17 cellular contexts compared by ENCODE assay signal in genomic region chr1:53175302-53175913, GRCh38. TPM values are rescaled to one million over a fixed set of nuclear protein-coding genes. Genes with fewer than 3 reads are reported as not detected.
DNase-seq lines count a peak whose midpoint lies in the region; ATAC-seq and TF ChIP-seq lines count a peak whose summit lies in the region.
"Had no signal": no experiment of that assay in that cellular context is flagged by ENCODE, and none has a peak within 500 bp of the region (broad histone marks: within the 10 kb centered on the region; RNA-seq: fewer than 3 reads in every experiment).

No MANE protein-coding gene starts in this region.

- no peaks in the 10 kb centered on the region for H4K20me1 ChIP-seq in fibroblast of lung (ENCODE audit: control insufficient read depth, extremely low read depth, insufficient read depth, low read length)

- ATAC-seq in stimulated activated naive B cell treated with anti-CD40 and anti-IgM and Interleukin-4, amounts not matched to agents 10 μg/mL and 1 μg/mL and 100 μg/mL, for 72 hours (replicated peaks) = no peak
- no peak for ATAC-seq in left cardiac atrium
- ATAC-seq: stimulated activated naive CD8-positive, alpha-beta T cell treated with anti-CD3 and anti-CD28 coated beads, Interleukin-15, Interleukin-2, amounts not matched to agents 100 U/mL and 50 U/mL, for 24 hours had no signal

- no peak overlapping the region for H3K4me3 ChIP-seq in MG63
- no peak overlapping the region for H3K4me3 ChIP-seq in fibroblast of lung (replicated peaks in 1 of 4; ENCODE audit: control extremely low read depth in 1 of 4, insufficient read depth in 1 of 4, low read depth in 3 of 4, low read length in 4 of 4)
- H3K4me3 ChIP-seq: ovary, sigmoid colon had no signal

- no peaks in the 10 kb centered on the region for H3K27me3 ChIP-seq in MG63
- no peaks in the 10 kb centered on the region for H3K27me3 ChIP-seq in fibroblast of lung (ENCODE audit: control insufficient read depth, insufficient read depth, low read length)
- H3K27me3 ChIP-seq: ovary, sigmoid colon had no signal

- peaks cover 24% of the 10 kb centered on the region for H3K4me1 ChIP-seq in fibroblast of lung (ENCODE audit: control insufficient read depth, extremely low read depth, insufficient read depth, low read length)

- no peak overlapping the region for H3K9ac ChIP-seq in fibroblast of lung (ENCODE audit: insufficient read depth, low read length)

- no peaks in the 10 kb centered on the region for H3K9me3 Mint-ChIP-seq in stimulated activated naive B cell treated with anti-CD40 and anti-IgM and Interleukin-4, amounts not matched to agents 10 μg/mL and 1 μg/mL and 100 μg/mL, for 72 hours
- H3K9me3 Mint-ChIP-seq: T-helper 1 cell treated with Interleukin-12 subunit alpha and Interleukin-12 subunit beta and Interleukin-4 antibody, amounts not matched to agents 30 μg/mL and 1 μg/mL, for 36 hours had no signal

- H3K27ac ChIP-seq in fibroblast of lung (ENCODE audit: insufficient read depth, low read length) = no peak overlapping the region
- H3K27ac ChIP-seq: ovary had no signal

- H3K36me3 Mint-ChIP-seq in stimulated activated naive B cell treated with anti-CD40 and anti-IgM and Interleukin-4, amounts not matched to agents 10 μg/mL and 1 μg/mL and 100 μg/mL, for 72 hours = no peaks in the 10 kb centered on the region

- TF ChIP-seq CTCF in fibroblast of lung (conservative IDR thresholded peaks at IDR 0.05 in 1 of 2, IDR thresholded peaks at IDR 0.05 in 1 of 2; ENCODE audit: low read depth in 1 of 2, low read length in 2 of 2) = no peak

- no peak overlapping the region for H3K4me3 Mint-ChIP-seq in stimulated activated naive B cell treated with anti-CD40 and anti-IgM and Interleukin-4, amounts not matched to agents 10 μg/mL and 1 μg/mL and 100 μg/mL, for 72 hours
- H3K4me3 Mint-ChIP-seq: T-helper 1 cell treated with Interleukin-12 subunit alpha and Interleukin-12 subunit beta and Interleukin-4 antibody, amounts not matched to agents 30 μg/mL and 1 μg/mL, for 36 hours had no signal

- peak overlapping the region; percentile 57 for H3K27ac Mint-ChIP-seq in stimulated activated naive B cell treated with anti-CD40 and anti-IgM and Interleukin-4, amounts not matched to agents 10 μg/mL and 1 μg/mL and 100 μg/mL, for 72 hours
- H3K27ac Mint-ChIP-seq: T-helper 1 cell treated with Interleukin-12 subunit alpha and Interleukin-12 subunit beta and Interleukin-4 antibody, amounts not matched to agents 30 μg/mL and 1 μg/mL, for 36 hours had no signal

- intact Hi-C loops in left cardiac atrium (cut with DNase I) = no loop called here

- H2AFZ ChIP-seq in fibroblast of lung (ENCODE audit: low read length) = no peak overlapping the region

- peaks cover 25 to 54% of the 10 kb centered on the region in 2 donors for H3K27me3 Mint-ChIP-seq in stimulated activated naive B cell treated with anti-CD40 and anti-IgM and Interleukin-4, amounts not matched to agents 10 μg/mL and 1 μg/mL and 100 μg/mL, for 72 hours

- H3K79me2 ChIP-seq in fibroblast of lung (ENCODE audit: control insufficient read depth, insufficient read depth, low read length) = no peaks in the 10 kb centered on the region

- DNase-seq in DMS53 (lab: John Stamatoyannopoulos, UW) (peak; percentile 69), MG63 (peak; percentile 43), fibroblast of lung (ENCODE audit: low read depth in 2 of 2) (peak; percentile 36 to 80), left cardiac atrium (no peak), NCI-H774 (lab: John Stamatoyannopoulos, UW) (no peak), SIG-M5 (lab: John Stamatoyannopoulos, UW) (no peak)
- no peak for DNase-seq in stimulated activated naive B cell treated with anti-CD40 and anti-IgM and Interleukin-4, amounts not matched to agents 10 μg/mL and 1 μg/mL and 100 μg/mL, for 72 hours
- DNase-seq: erythroblast; GOT3; ovary; Right ventricle myocardium superior; sigmoid colon; stimulated activated naive CD8-positive, alpha-beta T cell treated with anti-CD3 and anti-CD28 coated beads, Interleukin-15, Interleukin-2, amounts not matched to agents 100 U/mL and 50 U/mL, for 24 hours had no signal

- H3K9me3 ChIP-seq in MG63 (no peaks in the 10 kb centered on the region), fibroblast of lung (ENCODE audit: control insufficient read depth, insufficient read depth, low read depth, low read length) (no peaks in the 10 kb centered on the region)
- H3K9me3 ChIP-seq: ovary, sigmoid colon had no signal

- peaks cover 8 to 14% of the 10 kb centered on the region in 2 donors for H3K4me1 Mint-ChIP-seq in stimulated activated naive B cell treated with anti-CD40 and anti-IgM and Interleukin-4, amounts not matched to agents 10 μg/mL and 1 μg/mL and 100 μg/mL, for 72 hours

- no peak overlapping the region for H3K4me2 ChIP-seq in fibroblast of lung (ENCODE audit: extremely low read depth, insufficient read depth, low read length)

- H3K36me3 ChIP-seq in MG63 (no peaks in the 10 kb centered on the region), fibroblast of lung (ENCODE audit: control insufficient read depth, insufficient read depth, low read length) (no peaks in the 10 kb centered on the region)
- H3K36me3 ChIP-seq: ovary, sigmoid colon had no signal

RNA-seq across cellular contexts. Expression of gene CPT2, which starts 21.2 kb away (rescaled TPM):
- 7.5 and 14.4 TPM in 2 replicates for total RNA-seq in MG63 (2014; rRNA removed; shearing (Covaris generic); ENCODE audit: low replicate concordance)
- total RNA-seq in fibroblast of lung = 13.4 and 18.3 TPM in 2 replicates
- 17.2 and 17.3 TPM in 2 replicates for polyA plus RNA-seq in fibroblast of lung
- 11.4 TPM in 2 replicates for polyA plus RNA-seq in fibroblast of lung (2012)
- polyA minus RNA-seq in fibroblast of lung (ENCODE audit: low replicate concordance) = 12.4 and 14.3 TPM in 2 replicates
- total RNA-seq in left cardiac atrium = 10 to 100 TPM; 15.2 to 16.7 TPM

RNA-seq across cellular contexts. Expression of gene SLC1A7, which starts 33.0 kb away (rescaled TPM):
- total RNA-seq in MG63 (2014; rRNA removed; shearing (Covaris generic); ENCODE audit: low replicate concordance) = not detected in 2 replicates
- 0.26 and 0.33 TPM in 2 replicates for total RNA-seq in fibroblast of lung
- polyA plus RNA-seq in fibroblast of lung = 0.09 and 0.15 TPM in 2 replicates
- polyA plus RNA-seq in fibroblast of lung (2012) = 0.58 and 1.0 TPM in 2 replicates
- polyA minus RNA-seq in fibroblast of lung (ENCODE audit: low replicate concordance) = 1.9 TPM in 1 of 2 replicates, not detected in the other
- total RNA-seq in left cardiac atrium = under 1 TPM; 0.31 to 0.85 TPM
- total RNA-seq: lower leg skin, NCI-H460, ureter had no signal

RNA-seq across cellular contexts. Expression of gene CZIB, which starts 45.0 kb away (rescaled TPM):
- total RNA-seq in MG63 (2014; rRNA removed; shearing (Covaris generic); ENCODE audit: low replicate concordance) = 59.2 and 90.4 TPM in 2 replicates
- 56.5 and 60.6 TPM in 2 replicates for total RNA-seq in fibroblast of lung
- 73.1 and 99.4 TPM in 2 replicates for polyA plus RNA-seq in fibroblast of lung
- 65.2 and 79.0 TPM in 2 replicates for polyA plus RNA-seq in fibroblast of lung (2012)
- polyA minus RNA-seq in fibroblast of lung (ENCODE audit: low replicate concordance) = 19.0 and 20.2 TPM in 2 replicates
- 10 to 100 TPM; 42.4 to 53.7 TPM for total RNA-seq in left cardiac atrium

Comparison
In these comparisons a context has a peak if more than half of its experiments do, and no peak if none do; other contexts are left out.
1. DNase-seq: peak in DMS53 (single experiment), MG63 (single experiment) and fibroblast of lung (2 of 2); none in stimulated activated naive B cell treated with anti-CD40 and anti-IgM and Interleukin-4, amounts not matched to agents 10 μg/mL and 1 μg/mL and 100 μg/mL, for 72 hours (single experiment), left cardiac atrium (single experiment), NCI-H774 (single experiment) and SIG-M5 (single experiment).